Comparison of ENCODE assay signal across 19 cellular contexts in genomic region chr6:77440206-77440976, GRCh38. TPM values are rescaled to one million over a fixed set of nuclear protein-coding genes. Genes with fewer than 3 reads are reported as not detected.
"Had no signal": no experiment of that assay in that cellular context is flagged by ENCODE, and none has a peak within 500 bp of the region (broad histone marks: within the 10 kb centered on the region; RNA-seq: fewer than 3 reads in every experiment).

No MANE protein-coding gene starts in this region.

- ATAC-seq: activated T-helper 17 cell treated with anti-CD3 and anti-CD28 coated beads, Interleukin-2, amount 50 U/mL, for 72 hours; left lobe of liver; mucosa of descending colon; naive thymus-derived CD8-positive, alpha-beta T cell had no signal

- H3K36me3 ChIP-seq: cardiac muscle cell, neutrophil, stomach, thoracic aorta had no signal

- DNase-seq: activated CD4-positive, alpha-beta T cell treated with anti-CD3 and anti-CD28 coated beads, Interleukin-2, amount 50 U/mL, for 1 hour; activated naive CD4-positive, alpha-beta T cell treated with anti-CD3 and anti-CD28 coated beads for 36 hours; activated T-cell treated with anti-CD3 and anti-CD28 coated beads for 4 hours; islet precursor cell; mammary epithelial cell; mucosa of descending colon; naive thymus-derived CD8-positive, alpha-beta T cell; retina; stimulated activated CD4-positive, alpha-beta T cell treated with anti-CD3 and anti-CD28 coated beads, Interleukin-15, amount 100 ng/mL, for 24 hours; stimulated activated CD4-positive, alpha-beta T cell treated with anti-CD3 and anti-CD28 coated beads, Interleukin-4, amount 100 ng/mL, for 4 hours; stomach had no signal

- H3K27me3 ChIP-seq: cardiac muscle cell, neutrophil, stomach had no signal

- H3K9me3 ChIP-seq: mucosa of descending colon, neutrophil, thoracic aorta had no signal

- FAIRE-seq: endothelial cell of umbilical vein, frontal cortex had no signal

- H3K27ac ChIP-seq: cardiac muscle cell, neutrophil, stomach, thoracic aorta had no signal

- H3K4me3 ChIP-seq: cardiac muscle cell, mucosa of descending colon, stomach, thoracic aorta had no signal

- H3K4me1 ChIP-seq: stomach had no signal

RNA-seq across cellular contexts. Expression of gene HTR1B, which starts 22.9 kb away (rescaled TPM):
- total RNA-seq: activated CD8-positive, alpha-beta memory T cell treated with anti-CD3 and anti-CD28 coated beads for 36 hours; activated naive CD4-positive, alpha-beta T cell treated with anti-CD3 and anti-CD28 coated beads for 36 hours; activated T-helper 17 cell treated with anti-CD3 and anti-CD28 coated beads, Interleukin-2, amount 50 U/mL, for 72 hours; left lobe of liver; naive thymus-derived CD8-positive, alpha-beta T cell had no signal
- polyA plus RNA-seq: naive thymus-derived CD8-positive, alpha-beta T cell had no signal
